In genomic region chr3:120743556-120744195, GRCh38 we compare ENCODE assay signal across 9 cellular contexts. TPM values are rescaled to one million over a fixed set of nuclear protein-coding genes. Genes with fewer than 3 reads are reported as not detected.
A peak's percentile ranks its signal among the peaks of the same experiment; 100 is the strongest.
DNase-seq lines count a peak whose midpoint lies in the region; ATAC-seq lines count a peak whose summit lies in the region.
"Had no signal": no experiment of that assay in that cellular context is flagged by ENCODE, and none has a peak within 500 bp of the region (broad histone marks: within the 10 kb centered on the region; RNA-seq: fewer than 3 reads in every experiment).

No MANE protein-coding gene starts in this region.

- H3K9me3 ChIP-seq in iPS-15b (ENCODE audit: control insufficient read depth, insufficient read depth, low read length) = peaks cover 3% of the 10 kb centered on the region
- no peaks in the 10 kb centered on the region for H3K9me3 ChIP-seq in stomach smooth muscle (ENCODE audit: control insufficient read depth in 2 of 2, low read length in 2 of 2)

- H3K27me3 ChIP-seq in iPS-15b (ENCODE audit: control insufficient read depth, insufficient read depth, low read length) = no peaks in the 10 kb centered on the region
- H3K27me3 ChIP-seq in stomach smooth muscle (ENCODE audit: control insufficient read depth in 1 of 2, insufficient read depth in 2 of 2, low read length in 2 of 2) = no peaks in the 10 kb centered on the region

- intact Hi-C loops in activated T-helper 1 cell treated with anti-CD3 and anti-CD28 coated beads, Interleukin-12 subunit alpha, Interleukin-12 subunit beta, Interleukin-2, Interleukin-4 antibody, amounts not matched to agents 30 ng/mL and 10 ng/mL and 1 ng/mL, durations not matched to agents 14 hours and 24 hours and 36 hours (cut with micrococcal nuclease) = loop anchor here (2.0 to 10.0 kb wide), 6 partner anchors 31 to 1641 kb away; partner anchors contain the start of genes EAF2, FAM162A, IQCB1 and MIX23

- H3K4me1 Mint-ChIP-seq in activated CD8-positive, alpha-beta memory T cell treated with anti-CD3 and anti-CD28 coated beads, Interleukin-2, amount 10 ng/mL, durations not matched to agents 7 days and 5 days = peaks cover 29% of the 10 kb centered on the region
- H3K4me1 Mint-ChIP-seq in activated T-helper 1 cell treated with anti-CD3 and anti-CD28 coated beads, Interleukin-12 subunit alpha, Interleukin-12 subunit beta, Interleukin-2, Interleukin-4 antibody, amounts not matched to agents 30 ng/mL and 10 ng/mL and 1 ng/mL, durations not matched to agents 14 hours and 24 hours and 36 hours (ENCODE audit: low read depth) = peaks cover 22% of the 10 kb centered on the region

- no peak for DNase-seq in activated CD8-positive, alpha-beta memory T cell treated with anti-CD3 and anti-CD28 coated beads, Interleukin-2, amount 10 ng/mL, durations not matched to agents 7 days and 5 days
- no peak for DNase-seq in activated CD8-positive, alpha-beta memory T cell treated with anti-CD3 and anti-CD28 coated beads for 24 hours
- no peak for DNase-seq in activated T-helper 1 cell treated with anti-CD3 and anti-CD28 coated beads, Interleukin-12 subunit alpha, Interleukin-12 subunit beta, Interleukin-2, Interleukin-4 antibody, amounts not matched to agents 30 ng/mL and 10 ng/mL and 1 ng/mL, durations not matched to agents 14 hours and 24 hours and 36 hours (ENCODE audit: low spot score)
- DNase-seq in inferior parietal cortex (ENCODE audit: extremely low spot score) (no peak), HT-29 (ENCODE audit: low spot score) (no peak), hepatic stellate cell (ENCODE audit: low spot score) (no peak)
- DNase-seq: NCI-H526 treated with DMSO at 0.1 percent for 48 hours had no signal

- H3K4me3 ChIP-seq in iPS-15b (ENCODE audit: low read depth, low read length) = peak overlapping the region; percentile 97
- peak overlapping the region; percentile 86 to 99 for H3K4me3 ChIP-seq in stomach smooth muscle (ENCODE audit: low read length in 2 of 2)

- H3K36me3 ChIP-seq in iPS-15b (ENCODE audit: control insufficient read depth, insufficient read depth, low read length) (no peaks in the 10 kb centered on the region), stomach smooth muscle (ENCODE audit: control insufficient read depth in 2 of 2, insufficient read depth in 2 of 2, low read length in 2 of 2) (no peaks in the 10 kb centered on the region)

- no peaks in the 10 kb centered on the region for H3K27me3 Mint-ChIP-seq in activated CD8-positive, alpha-beta memory T cell treated with anti-CD3 and anti-CD28 coated beads, Interleukin-2, amount 10 ng/mL, durations not matched to agents 7 days and 5 days
- H3K27me3 Mint-ChIP-seq in activated T-helper 1 cell treated with anti-CD3 and anti-CD28 coated beads, Interleukin-12 subunit alpha, Interleukin-12 subunit beta, Interleukin-2, Interleukin-4 antibody, amounts not matched to agents 30 ng/mL and 10 ng/mL and 1 ng/mL, durations not matched to agents 14 hours and 24 hours and 36 hours (ENCODE audit: insufficient read depth) = no peaks in the 10 kb centered on the region

- peak overlapping the region; percentile 99 for H3K4me3 Mint-ChIP-seq in activated CD8-positive, alpha-beta memory T cell treated with anti-CD3 and anti-CD28 coated beads, Interleukin-2, amount 10 ng/mL, durations not matched to agents 7 days and 5 days
- peak overlapping the region; percentile 84 for H3K4me3 Mint-ChIP-seq in activated T-helper 1 cell treated with anti-CD3 and anti-CD28 coated beads, Interleukin-12 subunit alpha, Interleukin-12 subunit beta, Interleukin-2, Interleukin-4 antibody, amounts not matched to agents 30 ng/mL and 10 ng/mL and 1 ng/mL, durations not matched to agents 14 hours and 24 hours and 36 hours

- H3K27ac ChIP-seq in stomach smooth muscle (ENCODE audit: low read length) = no peak overlapping the region

- peaks cover 12% of the 10 kb centered on the region for H3K36me3 Mint-ChIP-seq in activated CD8-positive, alpha-beta memory T cell treated with anti-CD3 and anti-CD28 coated beads, Interleukin-2, amount 10 ng/mL, durations not matched to agents 7 days and 5 days
- peaks cover 6% of the 10 kb centered on the region for H3K36me3 Mint-ChIP-seq in activated T-helper 1 cell treated with anti-CD3 and anti-CD28 coated beads, Interleukin-12 subunit alpha, Interleukin-12 subunit beta, Interleukin-2, Interleukin-4 antibody, amounts not matched to agents 30 ng/mL and 10 ng/mL and 1 ng/mL, durations not matched to agents 14 hours and 24 hours and 36 hours (ENCODE audit: low read depth)

- H3K9ac ChIP-seq in iPS-15b (ENCODE audit: low read depth, low read length) = peak overlapping the region; percentile 71
- H3K9ac ChIP-seq in stomach smooth muscle (ENCODE audit: low read length in 2 of 2) = peak overlapping the region; percentile 87 to 97

- CTCF ChIA-PET in activated CD8-positive, alpha-beta memory T cell treated with anti-CD3 and anti-CD28 coated beads, Interleukin-2, amount 10 ng/mL, durations not matched to agents 7 days and 5 days (lab: Charles Lee) = no interaction called here

- peaks cover 9% of the 10 kb centered on the region for H3K4me1 ChIP-seq in iPS-15b (ENCODE audit: control insufficient read depth, insufficient read depth, low read length)
- H3K4me1 ChIP-seq in stomach smooth muscle (ENCODE audit: control insufficient read depth, insufficient read depth, low read length) = peaks cover 10% of the 10 kb centered on the region

- no peak for ATAC-seq in activated CD8-positive, alpha-beta memory T cell treated with anti-CD3 and anti-CD28 coated beads, Interleukin-2, amount 10 ng/mL, durations not matched to agents 7 days and 5 days

- peak overlapping the region; percentile 98 for H3K27ac Mint-ChIP-seq in activated CD8-positive, alpha-beta memory T cell treated with anti-CD3 and anti-CD28 coated beads, Interleukin-2, amount 10 ng/mL, durations not matched to agents 7 days and 5 days
- peak overlapping the region; percentile 89 for H3K27ac Mint-ChIP-seq in activated T-helper 1 cell treated with anti-CD3 and anti-CD28 coated beads, Interleukin-12 subunit alpha, Interleukin-12 subunit beta, Interleukin-2, Interleukin-4 antibody, amounts not matched to agents 30 ng/mL and 10 ng/mL and 1 ng/mL, durations not matched to agents 14 hours and 24 hours and 36 hours

- H3K9me3 Mint-ChIP-seq in activated CD8-positive, alpha-beta memory T cell treated with anti-CD3 and anti-CD28 coated beads, Interleukin-2, amount 10 ng/mL, durations not matched to agents 7 days and 5 days (ENCODE audit: low read depth) = no peaks in the 10 kb centered on the region
- H3K9me3 Mint-ChIP-seq in activated T-helper 1 cell treated with anti-CD3 and anti-CD28 coated beads, Interleukin-12 subunit alpha, Interleukin-12 subunit beta, Interleukin-2, Interleukin-4 antibody, amounts not matched to agents 30 ng/mL and 10 ng/mL and 1 ng/mL, durations not matched to agents 14 hours and 24 hours and 36 hours = no peaks in the 10 kb centered on the region

RNA-seq across cellular contexts. Expression of gene GTF2E1, which starts 1.1 kb away (rescaled TPM):
- 10 to 100 TPM; 25.4 to 32.6 TPM for total RNA-seq in activated CD8-positive, alpha-beta memory T cell treated with anti-CD3 and anti-CD28 coated beads, Interleukin-2, amount 10 ng/mL, durations not matched to agents 7 days and 5 days
- total RNA-seq in activated T-helper 1 cell treated with anti-CD3 and anti-CD28 coated beads, Interleukin-12 subunit alpha, Interleukin-12 subunit beta, Interleukin-2, Interleukin-4 antibody, amounts not matched to agents 30 ng/mL and 10 ng/mL and 1 ng/mL, durations not matched to agents 14 hours and 24 hours and 36 hours = 25.3 and 29.2 TPM in 2 replicates
- 7.3 and 8.9 TPM in 2 replicates for total RNA-seq in HT-29 (2014; rRNA removed; shearing (Covaris generic))

RNA-seq across cellular contexts. Expression of gene RABL3, which starts 1.4 kb away (rescaled TPM):
- 10 to 100 TPM; 18.8 to 21.0 TPM for total RNA-seq in activated CD8-positive, alpha-beta memory T cell treated with anti-CD3 and anti-CD28 coated beads, Interleukin-2, amount 10 ng/mL, durations not matched to agents 7 days and 5 days
- total RNA-seq in activated T-helper 1 cell treated with anti-CD3 and anti-CD28 coated beads, Interleukin-12 subunit alpha, Interleukin-12 subunit beta, Interleukin-2, Interleukin-4 antibody, amounts not matched to agents 30 ng/mL and 10 ng/mL and 1 ng/mL, durations not matched to agents 14 hours and 24 hours and 36 hours = 24.3 and 25.6 TPM in 2 replicates
- total RNA-seq in HT-29 (2014; rRNA removed; shearing (Covaris generic)) = 6.8 and 13.3 TPM in 2 replicates
